3 cellular contexts compared by ENCODE assay signal in the genomic region with DNA sequence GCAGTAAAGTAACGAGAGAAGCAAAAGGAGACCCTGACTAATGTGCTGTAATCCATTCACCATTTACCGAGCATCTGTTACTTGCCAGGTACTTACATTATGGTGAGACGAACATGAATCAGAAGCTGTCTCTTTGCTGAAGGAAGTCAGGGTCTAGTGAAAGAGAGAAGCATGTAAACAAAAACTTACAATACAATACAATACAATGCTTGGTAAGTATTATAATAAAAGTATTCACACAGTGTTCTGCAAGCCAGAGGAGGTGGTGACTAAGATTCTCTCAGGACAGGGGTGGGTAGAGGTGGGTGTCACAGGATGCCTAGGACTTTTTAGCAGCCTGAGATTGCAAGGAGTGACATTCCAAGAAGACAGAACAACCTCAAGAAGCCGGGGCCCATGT.
TF ChIP-seq lines count a peak whose summit lies in the region.

No MANE protein-coding gene starts in this region.

TF ChIP-seq in SK-N-SH, 30 proteins besides CTCF, POLR2A, EP300 and RAD21:
- no peak for TF ChIP-seq GABPA (IDR thresholded peaks at IDR 0.05; ENCODE audit: low read depth)
- TF ChIP-seq FOSL2 (IDR thresholded peaks at IDR 0.05; ENCODE audit: borderline replicate concordance, low read depth), result no peak
- TF ChIP-seq, protein P1, sequence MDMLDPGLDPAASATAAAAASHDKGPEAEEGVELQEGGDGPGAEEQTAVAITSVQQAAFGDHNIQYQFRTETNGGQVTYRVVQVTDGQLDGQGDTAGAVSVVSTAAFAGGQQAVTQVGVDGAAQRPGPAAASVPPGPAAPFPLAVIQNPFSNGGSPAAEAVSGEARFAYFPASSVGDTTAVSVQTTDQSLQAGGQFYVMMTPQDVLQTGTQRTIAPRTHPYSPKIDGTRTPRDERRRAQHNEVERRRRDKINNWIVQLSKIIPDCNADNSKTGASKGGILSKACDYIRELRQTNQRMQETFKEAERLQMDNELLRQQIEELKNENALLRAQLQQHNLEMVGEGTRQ (IDR thresholded peaks at IDR 0.05; ENCODE audit: borderline replicate concordance, low read depth, low read length), result no peak
- TF ChIP-seq YY1 (IDR thresholded peaks at IDR 0.05; ENCODE audit: low read depth), result no peak
- TF ChIP-seq TAF1 (IDR thresholded peaks at IDR 0.05; ENCODE audit: borderline replicate concordance, low read depth, low read length), result no peak
- TF ChIP-seq, protein P2, sequence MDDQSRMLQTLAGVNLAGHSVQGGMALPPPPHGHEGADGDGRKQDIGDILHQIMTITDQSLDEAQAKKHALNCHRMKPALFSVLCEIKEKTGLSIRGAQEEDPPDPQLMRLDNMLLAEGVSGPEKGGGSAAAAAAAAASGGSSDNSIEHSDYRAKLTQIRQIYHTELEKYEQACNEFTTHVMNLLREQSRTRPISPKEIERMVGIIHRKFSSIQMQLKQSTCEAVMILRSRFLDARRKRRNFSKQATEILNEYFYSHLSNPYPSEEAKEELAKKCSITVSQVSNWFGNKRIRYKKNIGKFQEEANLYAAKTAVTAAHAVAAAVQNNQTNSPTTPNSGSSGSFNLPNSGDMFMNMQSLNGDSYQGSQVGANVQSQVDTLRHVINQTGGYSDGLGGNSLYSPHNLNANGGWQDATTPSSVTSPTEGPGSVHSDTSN (IDR thresholded peaks at IDR 0.05), result no peak
- no peak for TF ChIP-seq TEAD4 (IDR thresholded peaks at IDR 0.05; ENCODE audit: borderline replicate concordance, insufficient read depth)
- TF ChIP-seq, protein P3, sequence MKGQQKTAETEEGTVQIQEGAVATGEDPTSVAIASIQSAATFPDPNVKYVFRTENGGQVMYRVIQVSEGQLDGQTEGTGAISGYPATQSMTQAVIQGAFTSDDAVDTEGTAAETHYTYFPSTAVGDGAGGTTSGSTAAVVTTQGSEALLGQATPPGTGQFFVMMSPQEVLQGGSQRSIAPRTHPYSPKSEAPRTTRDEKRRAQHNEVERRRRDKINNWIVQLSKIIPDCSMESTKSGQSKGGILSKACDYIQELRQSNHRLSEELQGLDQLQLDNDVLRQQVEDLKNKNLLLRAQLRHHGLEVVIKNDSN (IDR thresholded peaks at IDR 0.05; ENCODE audit: borderline replicate concordance, low read depth), result no peak
- no peak for TF ChIP-seq NFIC (IDR thresholded peaks at IDR 0.05; ENCODE audit: borderline replicate concordance)
- no peak for TF ChIP-seq SMC3 (IDR thresholded peaks at IDR 0.05; ENCODE audit: low read depth, low read length)
- TF ChIP-seq, protein P4, sequence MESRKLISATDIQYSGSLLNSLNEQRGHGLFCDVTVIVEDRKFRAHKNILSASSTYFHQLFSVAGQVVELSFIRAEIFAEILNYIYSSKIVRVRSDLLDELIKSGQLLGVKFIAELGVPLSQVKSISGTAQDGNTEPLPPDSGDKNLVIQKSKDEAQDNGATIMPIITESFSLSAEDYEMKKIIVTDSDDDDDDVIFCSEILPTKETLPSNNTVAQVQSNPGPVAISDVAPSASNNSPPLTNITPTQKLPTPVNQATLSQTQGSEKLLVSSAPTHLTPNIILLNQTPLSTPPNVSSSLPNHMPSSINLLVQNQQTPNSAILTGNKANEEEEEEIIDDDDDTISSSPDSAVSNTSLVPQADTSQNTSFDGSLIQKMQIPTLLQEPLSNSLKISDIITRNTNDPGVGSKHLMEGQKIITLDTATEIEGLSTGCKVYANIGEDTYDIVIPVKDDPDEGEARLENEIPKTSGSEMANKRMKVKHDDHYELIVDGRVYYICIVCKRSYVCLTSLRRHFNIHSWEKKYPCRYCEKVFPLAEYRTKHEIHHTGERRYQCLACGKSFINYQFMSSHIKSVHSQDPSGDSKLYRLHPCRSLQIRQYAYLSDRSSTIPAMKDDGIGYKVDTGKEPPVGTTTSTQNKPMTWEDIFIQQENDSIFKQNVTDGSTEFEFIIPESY (IDR thresholded peaks at IDR 0.05; ENCODE audit: borderline replicate concordance, low read depth), result no peak
- TF ChIP-seq, protein P5, sequence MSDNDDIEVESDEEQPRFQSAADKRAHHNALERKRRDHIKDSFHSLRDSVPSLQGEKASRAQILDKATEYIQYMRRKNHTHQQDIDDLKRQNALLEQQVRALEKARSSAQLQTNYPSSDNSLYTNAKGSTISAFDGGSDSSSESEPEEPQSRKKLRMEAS (IDR thresholded peaks at IDR 0.05; ENCODE audit: low read depth), result no peak
- TF ChIP-seq RXRA (IDR thresholded peaks at IDR 0.05; ENCODE audit: borderline replicate concordance, low read depth), result no peak
- TF ChIP-seq MEF2A (IDR thresholded peaks at IDR 0.05; ENCODE audit: borderline replicate concordance, low read depth), result no peak

TF ChIP-seq in SK-N-SH treated with all-trans-retinoic acid at 6 μM for 48 hours, 23 proteins besides CTCF, POLR2A, EP300 and RAD21:
- TF ChIP-seq GLIS3 (CRISPR knock-in tag; IDR thresholded peaks at IDR 0.05) (no peak), ZFP30 (CRISPR knock-in tag; IDR thresholded peaks at IDR 0.05) (no peak), OSR1 (CRISPR knock-in tag; IDR thresholded peaks at IDR 0.05) (no peak), TCF4 (CRISPR knock-in tag; IDR thresholded peaks at IDR 0.05; ENCODE audit: borderline replicate concordance) (no peak), ZNF70 (CRISPR knock-in tag; IDR thresholded peaks at IDR 0.05) (no peak), ZNF8 (CRISPR knock-in tag; IDR thresholded peaks at IDR 0.05) (no peak), ZNF565 (CRISPR knock-in tag; conservative IDR thresholded peaks at IDR 0.05; ENCODE audit: low read depth) (no peak), ARNTL (CRISPR knock-in tag; IDR thresholded peaks at IDR 0.05; ENCODE audit: borderline replicate concordance, low read depth) (no peak), PPARA (CRISPR knock-in tag; IDR thresholded peaks at IDR 0.05; ENCODE audit: borderline replicate concordance) (no peak), ZFP3 (CRISPR knock-in tag; IDR thresholded peaks at IDR 0.05) (no peak)
- TF ChIP-seq, protein P6, sequence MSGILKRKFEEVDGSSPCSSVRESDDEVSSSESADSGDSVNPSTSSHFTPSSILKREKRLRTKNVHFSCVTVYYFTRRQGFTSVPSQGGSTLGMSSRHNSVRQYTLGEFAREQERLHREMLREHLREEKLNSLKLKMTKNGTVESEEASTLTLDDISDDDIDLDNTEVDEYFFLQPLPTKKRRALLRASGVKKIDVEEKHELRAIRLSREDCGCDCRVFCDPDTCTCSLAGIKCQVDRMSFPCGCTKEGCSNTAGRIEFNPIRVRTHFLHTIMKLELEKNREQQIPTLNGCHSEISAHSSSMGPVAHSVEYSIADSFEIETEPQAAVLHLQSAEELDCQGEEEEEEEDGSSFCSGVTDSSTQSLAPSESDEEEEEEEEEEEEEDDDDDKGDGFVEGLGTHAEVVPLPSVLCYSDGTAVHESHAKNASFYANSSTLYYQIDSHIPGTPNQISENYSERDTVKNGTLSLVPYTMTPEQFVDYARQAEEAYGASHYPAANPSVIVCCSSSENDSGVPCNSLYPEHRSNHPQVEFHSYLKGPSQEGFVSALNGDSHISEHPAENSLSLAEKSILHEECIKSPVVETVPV (CRISPR knock-in tag; IDR thresholded peaks at IDR 0.05), result no peak
- TF ChIP-seq, protein P7, sequence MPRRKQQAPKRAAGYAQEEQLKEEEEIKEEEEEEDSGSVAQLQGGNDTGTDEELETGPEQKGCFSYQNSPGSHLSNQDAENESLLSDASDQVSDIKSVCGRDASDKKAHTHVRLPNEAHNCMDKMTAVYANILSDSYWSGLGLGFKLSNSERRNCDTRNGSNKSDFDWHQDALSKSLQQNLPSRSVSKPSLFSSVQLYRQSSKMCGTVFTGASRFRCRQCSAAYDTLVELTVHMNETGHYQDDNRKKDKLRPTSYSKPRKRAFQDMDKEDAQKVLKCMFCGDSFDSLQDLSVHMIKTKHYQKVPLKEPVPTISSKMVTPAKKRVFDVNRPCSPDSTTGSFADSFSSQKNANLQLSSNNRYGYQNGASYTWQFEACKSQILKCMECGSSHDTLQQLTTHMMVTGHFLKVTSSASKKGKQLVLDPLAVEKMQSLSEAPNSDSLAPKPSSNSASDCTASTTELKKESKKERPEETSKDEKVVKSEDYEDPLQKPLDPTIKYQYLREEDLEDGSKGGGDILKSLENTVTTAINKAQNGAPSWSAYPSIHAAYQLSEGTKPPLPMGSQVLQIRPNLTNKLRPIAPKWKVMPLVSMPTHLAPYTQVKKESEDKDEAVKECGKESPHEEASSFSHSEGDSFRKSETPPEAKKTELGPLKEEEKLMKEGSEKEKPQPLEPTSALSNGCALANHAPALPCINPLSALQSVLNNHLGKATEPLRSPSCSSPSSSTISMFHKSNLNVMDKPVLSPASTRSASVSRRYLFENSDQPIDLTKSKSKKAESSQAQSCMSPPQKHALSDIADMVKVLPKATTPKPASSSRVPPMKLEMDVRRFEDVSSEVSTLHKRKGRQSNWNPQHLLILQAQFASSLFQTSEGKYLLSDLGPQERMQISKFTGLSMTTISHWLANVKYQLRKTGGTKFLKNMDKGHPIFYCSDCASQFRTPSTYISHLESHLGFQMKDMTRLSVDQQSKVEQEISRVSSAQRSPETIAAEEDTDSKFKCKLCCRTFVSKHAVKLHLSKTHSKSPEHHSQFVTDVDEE (CRISPR knock-in tag; IDR thresholded peaks at IDR 0.05), result no peak
TF ChIP-seq in SK-N-SH treated with all-trans-retinoic acid at 6 μM for 48 hours: peak in this region for 0.

TF ChIP-seq in K562, 482 proteins besides CTCF, POLR2A, EP300 and RAD21:
- no peak for TF ChIP-seq SMARCA4 (IDR thresholded peaks at IDR 0.05)
- TF ChIP-seq ZNF324 (CRISPR knock-in tag; IDR thresholded peaks at IDR 0.05), result no peak
- TF ChIP-seq, protein P8, sequence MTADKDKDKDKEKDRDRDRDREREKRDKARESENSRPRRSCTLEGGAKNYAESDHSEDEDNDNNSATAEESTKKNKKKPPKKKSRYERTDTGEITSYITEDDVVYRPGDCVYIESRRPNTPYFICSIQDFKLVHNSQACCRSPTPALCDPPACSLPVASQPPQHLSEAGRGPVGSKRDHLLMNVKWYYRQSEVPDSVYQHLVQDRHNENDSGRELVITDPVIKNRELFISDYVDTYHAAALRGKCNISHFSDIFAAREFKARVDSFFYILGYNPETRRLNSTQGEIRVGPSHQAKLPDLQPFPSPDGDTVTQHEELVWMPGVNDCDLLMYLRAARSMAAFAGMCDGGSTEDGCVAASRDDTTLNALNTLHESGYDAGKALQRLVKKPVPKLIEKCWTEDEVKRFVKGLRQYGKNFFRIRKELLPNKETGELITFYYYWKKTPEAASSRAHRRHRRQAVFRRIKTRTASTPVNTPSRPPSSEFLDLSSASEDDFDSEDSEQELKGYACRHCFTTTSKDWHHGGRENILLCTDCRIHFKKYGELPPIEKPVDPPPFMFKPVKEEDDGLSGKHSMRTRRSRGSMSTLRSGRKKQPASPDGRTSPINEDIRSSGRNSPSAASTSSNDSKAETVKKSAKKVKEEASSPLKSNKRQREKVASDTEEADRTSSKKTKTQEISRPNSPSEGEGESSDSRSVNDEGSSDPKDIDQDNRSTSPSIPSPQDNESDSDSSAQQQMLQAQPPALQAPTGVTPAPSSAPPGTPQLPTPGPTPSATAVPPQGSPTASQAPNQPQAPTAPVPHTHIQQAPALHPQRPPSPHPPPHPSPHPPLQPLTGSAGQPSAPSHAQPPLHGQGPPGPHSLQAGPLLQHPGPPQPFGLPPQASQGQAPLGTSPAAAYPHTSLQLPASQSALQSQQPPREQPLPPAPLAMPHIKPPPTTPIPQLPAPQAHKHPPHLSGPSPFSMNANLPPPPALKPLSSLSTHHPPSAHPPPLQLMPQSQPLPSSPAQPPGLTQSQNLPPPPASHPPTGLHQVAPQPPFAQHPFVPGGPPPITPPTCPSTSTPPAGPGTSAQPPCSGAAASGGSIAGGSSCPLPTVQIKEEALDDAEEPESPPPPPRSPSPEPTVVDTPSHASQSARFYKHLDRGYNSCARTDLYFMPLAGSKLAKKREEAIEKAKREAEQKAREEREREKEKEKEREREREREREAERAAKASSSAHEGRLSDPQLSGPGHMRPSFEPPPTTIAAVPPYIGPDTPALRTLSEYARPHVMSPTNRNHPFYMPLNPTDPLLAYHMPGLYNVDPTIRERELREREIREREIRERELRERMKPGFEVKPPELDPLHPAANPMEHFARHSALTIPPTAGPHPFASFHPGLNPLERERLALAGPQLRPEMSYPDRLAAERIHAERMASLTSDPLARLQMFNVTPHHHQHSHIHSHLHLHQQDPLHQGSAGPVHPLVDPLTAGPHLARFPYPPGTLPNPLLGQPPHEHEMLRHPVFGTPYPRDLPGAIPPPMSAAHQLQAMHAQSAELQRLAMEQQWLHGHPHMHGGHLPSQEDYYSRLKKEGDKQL (CRISPR knock-in tag; IDR thresholded peaks at IDR 0.05; ENCODE audit: borderline replicate concordance), result no peak
- TF ChIP-seq BACH1 (tag; IDR thresholded peaks at IDR 0.05), result no peak
- TF ChIP-seq POLR2B (IDR thresholded peaks at IDR 0.05; ENCODE audit: low read depth, partially characterized antibody), result no peak
- no peak for TF ChIP-seq FOXA1 (IDR thresholded peaks at IDR 0.05; ENCODE audit: borderline replicate concordance)
- TF ChIP-seq NR2F6 (CRISPR knock-in tag; IDR thresholded peaks at IDR 0.05), result no peak
